ENCODE assay signal across 20 cellular contexts in the genomic region with DNA sequence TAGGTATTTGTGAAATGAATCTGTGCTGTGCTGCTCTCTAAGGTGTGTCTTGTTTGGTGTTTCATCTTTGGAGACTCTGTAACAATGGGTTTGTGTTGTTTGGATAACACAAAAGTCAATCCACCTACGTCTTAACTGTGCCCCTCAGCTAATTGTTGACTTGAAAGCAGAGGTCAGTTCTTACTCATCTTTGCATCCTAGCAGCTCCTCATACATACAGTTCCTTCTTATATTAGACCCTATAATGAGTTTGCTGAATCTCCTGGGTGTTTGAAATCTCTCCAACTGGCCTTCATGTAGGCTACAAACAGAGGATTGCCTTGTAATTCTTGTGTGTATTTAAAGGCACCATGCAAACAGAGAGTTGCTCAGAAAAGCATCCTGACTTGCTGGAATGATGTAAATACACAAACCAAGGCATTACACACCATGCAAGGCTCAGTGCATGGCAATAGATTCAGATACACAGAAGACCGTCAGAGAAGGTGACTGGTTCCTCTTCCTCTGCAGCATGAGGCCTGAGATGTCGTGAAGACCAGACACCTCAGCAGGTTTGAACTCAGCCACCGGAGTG.
DNase-seq lines count a peak whose midpoint lies in the region; ATAC-seq, FAIRE-seq and TF ChIP-seq lines count a peak whose summit lies in the region.
"Had no signal": no experiment of that assay in that cellular context is flagged by ENCODE, and none has a peak within 500 bp of the region (broad histone marks: within the 10 kb centered on the region; RNA-seq: fewer than 3 reads in every experiment).

No MANE protein-coding gene starts in this region.

- no peak overlapping the region for H3K4me3 ChIP-seq in Karpas-422 (ENCODE audit: low read length)
- H3K4me3 ChIP-seq in body of pancreas, result no peak overlapping the region
- peak overlapping the region in 1 of 4 donors; percentile 12 for H3K4me3 ChIP-seq in pancreas
- H3K4me3 ChIP-seq: BLaER1 had no signal

- H3K36me3 ChIP-seq in Karpas-422 (ENCODE audit: insufficient read depth, low read length), result peaks cover 3% of the 10 kb centered on the region; the same call in 1 of the 2 replicates
- no peaks in the 10 kb centered on the region for H3K36me3 ChIP-seq in body of pancreas (replicated peaks in 1 of 2; ENCODE audit: insufficient read depth in 1 of 2, low read depth in 2 of 2)
- no peaks in the 10 kb centered on the region for H3K36me3 ChIP-seq in pancreas
- H3K36me3 ChIP-seq: BLaER1 had no signal

- H3K4me2 ChIP-seq in Karpas-422 (ENCODE audit: low read depth, low read length, poor library complexity, severe bottlenecking), result no peak overlapping the region
- H3K4me2 ChIP-seq: BLaER1 had no signal

- H3K27me3 ChIP-seq in Karpas-422 (ENCODE audit: low read length) (peaks cover 2% of the 10 kb centered on the region; the same call in 1 of the 2 replicates), body of pancreas (no peaks in the 10 kb centered on the region), pancreas (no peaks in the 10 kb centered on the region)
- H3K27me3 ChIP-seq: BLaER1 had no signal

- TF ChIP-seq CTCF in body of pancreas (IDR thresholded peaks at IDR 0.05), result no peak
- TF ChIP-seq CTCF in pancreas (IDR thresholded peaks at IDR 0.05), result no peak

- no peak overlapping the region for H3K27ac ChIP-seq in Karpas-422 (ENCODE audit: low read length)
- H3K27ac ChIP-seq in body of pancreas, result peak overlapping the region; percentile 35 to 89 (median 86)
- H3K27ac ChIP-seq in pancreas, result peak overlapping the region; percentile 60 to 91 (median 78)
- H3K27ac ChIP-seq: BLaER1, HL-60 had no signal

- no peak overlapping the region for H3K9ac ChIP-seq in Karpas-422 (ENCODE audit: low read length)
- H3K9ac ChIP-seq: BLaER1 had no signal

- no peak for DNase-seq in Karpas-422
- DNase-seq in body of pancreas, result no peak
- no peak for DNase-seq in pancreas
- no peak for DNase-seq in NCI-H2227 (lab: John Stamatoyannopoulos, UW; ENCODE audit: unreplicated experiment)
- DNase-seq in germinal center (ENCODE audit: low spot score), result no peak
- DNase-seq in HuH-7 (ENCODE audit: low spot score), result no peak
- DNase-seq in NCI-H2081 (lab: John Stamatoyannopoulos, UW), result no peak
- DNase-seq: ACHN; CD4-positive, alpha-beta T cell; COR-L47; H9; HFFc6; MV-4-11; NCI-H1105 treated with DMSO at 0.1 percent for 48 hours; NCI-H2029 treated with DMSO at 0.1 percent for 48 hours; NCI-H2171 treated with DMSO at 0.1 percent for 48 hours; NCI-H446 treated with DMSO at 0.1 percent for 48 hours; Right ventricle myocardium superior had no signal

- no peak for TF ChIP-seq POLR2A in body of pancreas (IDR thresholded peaks at IDR 0.05)

- 0 out of 2 replicates have a peak, but pooled peaks cover 2% of the 10 kb centered on the region for H3K9me3 ChIP-seq in Karpas-422 (ENCODE audit: low read length)
- no peaks in the 10 kb centered on the region for H3K9me3 ChIP-seq in body of pancreas
- no peaks in the 10 kb centered on the region for H3K9me3 ChIP-seq in pancreas
- H3K9me3 ChIP-seq: BLaER1 had no signal

- no peak for ATAC-seq in body of pancreas
- peak; percentile 13 to 40 (median 18) for ATAC-seq in pancreas

- FAIRE-seq in pancreas (lab: Jason Lieb, UNC), result no peak

- intact Hi-C loops in body of pancreas (cut with DNase I) (no loop called here), pancreas (cut with DNase I) (no loop called here)

- 37 to 43% methylated on average over 4 of the region's 4 CpGs for WGBS in body of pancreas, 2 donors
- WGBS in pancreas, 2 donors, result 36% methylated on average over 4 of the region's 4 CpGs

- no peaks in the 10 kb centered on the region for H3K79me2 ChIP-seq in Karpas-422 (ENCODE audit: low read length)

- no peaks in the 10 kb centered on the region for H3K9me2 ChIP-seq in Karpas-422 (replicated peaks; ENCODE audit: insufficient read depth, low read length)

- H2AFZ ChIP-seq in Karpas-422 (ENCODE audit: low read length), result 0 out of 2 replicates have a peak overlapping the region, but pooled peaks have one; percentile 46

- H3K4me1 ChIP-seq in Karpas-422 (ENCODE audit: low read length) (peaks cover 9% of the 10 kb centered on the region), body of pancreas (peaks cover 74% of the 10 kb centered on the region), pancreas (peaks cover 27 to 50% (median 36%) of the 10 kb centered on the region in 3 donors)
- H3K4me1 ChIP-seq: BLaER1 had no signal

- no peaks in the 10 kb centered on the region for H4K20me1 ChIP-seq in Karpas-422 (ENCODE audit: insufficient read depth, low read depth, low read length)
- H4K20me1 ChIP-seq: BLaER1 had no signal
